ENCODE assay signal across 1 cellular context in the genomic region with DNA sequence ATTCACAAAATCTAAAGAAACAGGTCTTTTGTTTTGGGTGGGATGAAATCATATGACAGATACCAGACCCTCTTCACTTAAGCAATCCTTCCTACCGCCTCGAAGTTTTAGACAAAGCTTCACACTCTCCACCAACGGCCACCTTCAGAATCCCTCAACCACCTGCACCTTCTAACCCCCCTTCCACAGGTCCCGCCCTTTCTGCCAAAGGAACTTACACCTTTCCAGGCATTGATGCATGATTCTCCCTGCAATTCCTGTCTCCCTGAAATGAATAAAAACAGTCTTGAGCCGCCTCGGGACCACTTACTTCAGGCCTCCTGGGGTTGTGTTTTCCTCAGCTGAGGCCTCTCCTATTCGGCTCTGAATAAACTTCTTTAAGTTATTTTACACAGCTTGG.
TF ChIP-seq lines count a peak whose summit lies in the region.

No MANE protein-coding gene starts in this region.

TF ChIP-seq in GM12878, 131 proteins besides CTCF, POLR2A, EP300 and RAD21:
- no peak for TF ChIP-seq NFYA (IDR thresholded peaks at IDR 0.05; ENCODE audit: borderline replicate concordance, low read depth, low read length)
- TF ChIP-seq, protein P1, sequence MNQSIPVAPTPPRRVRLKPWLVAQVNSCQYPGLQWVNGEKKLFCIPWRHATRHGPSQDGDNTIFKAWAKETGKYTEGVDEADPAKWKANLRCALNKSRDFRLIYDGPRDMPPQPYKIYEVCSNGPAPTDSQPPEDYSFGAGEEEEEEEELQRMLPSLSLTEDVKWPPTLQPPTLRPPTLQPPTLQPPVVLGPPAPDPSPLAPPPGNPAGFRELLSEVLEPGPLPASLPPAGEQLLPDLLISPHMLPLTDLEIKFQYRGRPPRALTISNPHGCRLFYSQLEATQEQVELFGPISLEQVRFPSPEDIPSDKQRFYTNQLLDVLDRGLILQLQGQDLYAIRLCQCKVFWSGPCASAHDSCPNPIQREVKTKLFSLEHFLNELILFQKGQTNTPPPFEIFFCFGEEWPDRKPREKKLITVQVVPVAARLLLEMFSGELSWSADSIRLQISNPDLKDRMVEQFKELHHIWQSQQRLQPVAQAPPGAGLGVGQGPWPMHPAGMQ (IDR thresholded peaks at IDR 0.05; ENCODE audit: borderline replicate concordance) = no peak
- TF ChIP-seq FOXK2 (IDR thresholded peaks at IDR 0.05) = no peak
- TF ChIP-seq, protein P2, sequence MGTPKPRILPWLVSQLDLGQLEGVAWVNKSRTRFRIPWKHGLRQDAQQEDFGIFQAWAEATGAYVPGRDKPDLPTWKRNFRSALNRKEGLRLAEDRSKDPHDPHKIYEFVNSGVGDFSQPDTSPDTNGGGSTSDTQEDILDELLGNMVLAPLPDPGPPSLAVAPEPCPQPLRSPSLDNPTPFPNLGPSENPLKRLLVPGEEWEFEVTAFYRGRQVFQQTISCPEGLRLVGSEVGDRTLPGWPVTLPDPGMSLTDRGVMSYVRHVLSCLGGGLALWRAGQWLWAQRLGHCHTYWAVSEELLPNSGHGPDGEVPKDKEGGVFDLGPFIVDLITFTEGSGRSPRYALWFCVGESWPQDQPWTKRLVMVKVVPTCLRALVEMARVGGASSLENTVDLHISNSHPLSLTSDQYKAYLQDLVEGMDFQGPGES (IDR thresholded peaks at IDR 0.05) = no peak
- TF ChIP-seq, protein P3, sequence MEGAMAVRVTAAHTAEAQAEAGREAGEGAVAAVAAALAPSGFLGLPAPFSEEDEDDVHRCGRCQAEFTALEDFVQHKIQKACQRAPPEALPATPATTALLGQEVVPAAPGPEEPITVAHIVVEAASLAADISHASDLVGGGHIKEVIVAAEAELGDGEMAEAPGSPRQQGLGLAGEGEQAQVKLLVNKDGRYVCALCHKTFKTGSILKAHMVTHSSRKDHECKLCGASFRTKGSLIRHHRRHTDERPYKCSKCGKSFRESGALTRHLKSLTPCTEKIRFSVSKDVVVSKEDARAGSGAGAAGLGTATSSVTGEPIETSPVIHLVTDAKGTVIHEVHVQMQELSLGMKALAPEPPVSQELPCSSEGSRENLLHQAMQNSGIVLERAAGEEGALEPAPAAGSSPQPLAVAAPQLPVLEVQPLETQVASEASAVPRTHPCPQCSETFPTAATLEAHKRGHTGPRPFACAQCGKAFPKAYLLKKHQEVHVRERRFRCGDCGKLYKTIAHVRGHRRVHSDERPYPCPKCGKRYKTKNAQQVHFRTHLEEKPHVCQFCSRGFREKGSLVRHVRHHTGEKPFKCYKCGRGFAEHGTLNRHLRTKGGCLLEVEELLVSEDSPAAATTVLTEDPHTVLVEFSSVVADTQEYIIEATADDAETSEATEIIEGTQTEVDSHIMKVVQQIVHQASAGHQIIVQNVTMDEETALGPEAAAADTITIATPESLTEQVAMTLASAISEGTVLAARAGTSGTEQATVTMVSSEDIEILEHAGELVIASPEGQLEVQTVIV (IDR thresholded peaks at IDR 0.05; ENCODE audit: borderline replicate concordance, partially characterized antibody) = no peak
